Comparison of ENCODE assay signal across 26 cellular contexts in genomic region chr11:2463766-2464277, GRCh38. TPM values are rescaled to one million over a fixed set of nuclear protein-coding genes. Genes with fewer than 3 reads are reported as not detected.
DNase-seq lines count a peak whose midpoint lies in the region; ATAC-seq, FAIRE-seq and TF ChIP-seq lines count a peak whose summit lies in the region.
"Had no signal": no experiment of that assay in that cellular context is flagged by ENCODE, and none has a peak within 500 bp of the region (broad histone marks: within the 10 kb centered on the region; RNA-seq: fewer than 3 reads in every experiment).

No MANE protein-coding gene starts in this region.

- CTCF ChIA-PET in HepG2 (lab: Yijun Ruan, JAX; ENCODE audit: low intra/inter-chr PET ratio, low total read pairs) = no interaction called here

- H3K27me3 ChIP-seq in HepG2 (ENCODE audit: control insufficient read depth in 1 of 2, insufficient read depth in 2 of 2, low read length in 2 of 2) (peaks cover 18 to 87% of the 10 kb centered on the region in 2 experiments), right lobe of liver (no peaks in the 10 kb centered on the region), left ventricle myocardium inferior (ENCODE audit: low read depth) (no peaks in the 10 kb centered on the region), esophagus squamous epithelium (no peaks in the 10 kb centered on the region)
- H3K27me3 ChIP-seq: breast epithelium had no signal

- no peaks in the 10 kb centered on the region for H4K20me1 ChIP-seq in HepG2 (ENCODE audit: insufficient read depth, low read length)

- DNase-seq in HepG2 (ENCODE audit: low spot score) = no peak
- DNase-seq in right lobe of liver = no peak
- DNase-seq in left ventricle myocardium inferior = no peak
- peak; percentile 8 for DNase-seq in omental fat pad (ENCODE audit: low spot score)
- DNase-seq in HT-29 (ENCODE audit: low spot score) = no peak
- no peak for DNase-seq in esophagus squamous epithelium (lab: John Stamatoyannopoulos, UW)
- DNase-seq: activated CD4-positive, alpha-beta T cell treated with anti-CD3 and anti-CD28 coated beads, Interleukin-2, amount 50 U/mL, for 4 hours; activated naive CD8-positive, alpha-beta T cell treated with anti-CD3 and anti-CD28 coated beads, Interleukin-2, amount 50 U/mL, for 24 hours; activated T-cell treated with anti-CD3 and anti-CD28 coated beads, Interleukin-2, amount 50 U/mL, for 4 hours; HCEC 1CT; Karpas-422; NCI-H1048; NCI-H2081 treated with DMSO at 0.1 percent for 48 hours; NCI-H524; psoas muscle; T-helper 1 cell had no signal

- H3K4me1 ChIP-seq in HepG2 (ENCODE audit: insufficient read depth, low read length) (peaks cover 21% of the 10 kb centered on the region), right lobe of liver (no peaks in the 10 kb centered on the region), left ventricle myocardium inferior (peaks cover 76% of the 10 kb centered on the region), esophagus squamous epithelium (peaks cover 0 to 12% (median 0%) of the 10 kb centered on the region in 3 donors)
- H3K4me1 ChIP-seq: breast epithelium, psoas muscle, tibial artery had no signal

- FAIRE-seq in HepG2 (lab: Jason Lieb, UNC) = no peak
- FAIRE-seq: GM19239 had no signal

- H3K79me2 ChIP-seq in HepG2 (ENCODE audit: insufficient read depth, low read length) = no peaks in the 10 kb centered on the region

- H3K4me3 ChIP-seq in HepG2 (replicated peaks in 1 of 3; ENCODE audit: insufficient read depth in 1 of 3, low read depth in 2 of 3, low read length in 3 of 3) (no peak overlapping the region), right lobe of liver (no peak overlapping the region), left ventricle myocardium inferior (peak overlapping the region; percentile 47), esophagus squamous epithelium (no peak overlapping the region)
- H3K4me3 ChIP-seq: breast epithelium, dorsolateral prefrontal cortex, psoas muscle, tibial artery had no signal

- H2AFZ ChIP-seq in HepG2 (ENCODE audit: low read length) = no peak overlapping the region

- no peak for TF ChIP-seq RAD21 in HepG2 (CRISPR knock-in tag; IDR thresholded peaks at IDR 0.05)

- H3K36me3 ChIP-seq in HepG2 (replicated peaks in 1 of 2; ENCODE audit: control insufficient read depth in 1 of 2, insufficient read depth in 2 of 2, low read length in 2 of 2) (no peaks in the 10 kb centered on the region), right lobe of liver (no peaks in the 10 kb centered on the region), left ventricle myocardium inferior (no peaks in the 10 kb centered on the region), esophagus squamous epithelium (no peaks in the 10 kb centered on the region)
- H3K36me3 ChIP-seq: breast epithelium, tibial artery had no signal

- no peaks in the 10 kb centered on the region for H3K9me3 ChIP-seq in HepG2 (ENCODE audit: low read length)
- H3K9me3 ChIP-seq in right lobe of liver = no peaks in the 10 kb centered on the region
- no peaks in the 10 kb centered on the region for H3K9me3 ChIP-seq in left ventricle myocardium inferior (replicated peaks)
- no peaks in the 10 kb centered on the region for H3K9me3 ChIP-seq in esophagus squamous epithelium
- H3K9me3 ChIP-seq: breast epithelium, psoas muscle, tibial artery had no signal

- no peak for TF ChIP-seq POLR2A in HepG2 (IDR thresholded peaks at IDR 0.05; ENCODE audit: insufficient read depth in 1 of 2, low read depth in 2 of 2, low read length in 2 of 2)
- no peak for TF ChIP-seq POLR2A in right lobe of liver (IDR thresholded peaks at IDR 0.05)
- no peak for TF ChIP-seq POLR2A in esophagus squamous epithelium (IDR thresholded peaks at IDR 0.05)

- intact Hi-C loops in HepG2 (cut with micrococcal nuclease; ENCODE audit: unreplicated experiment) = no loop called here
- intact Hi-C loops in right lobe of liver (cut with DNase I) = no loop called here
- intact Hi-C loops in left ventricle myocardium inferior (cut with micrococcal nuclease) = no loop called here
- intact Hi-C loops in esophagus squamous epithelium (cut with DNase I) = no loop called here

- no peak for ATAC-seq in HepG2
- ATAC-seq in right lobe of liver = no peak
- no peak for ATAC-seq in omental fat pad (ENCODE audit: low FRiP score)
- no peak for ATAC-seq in HG02571 (IDR thresholded peaks at IDR 0.05; ENCODE audit: unreplicated experiment)
- no peak for ATAC-seq in GM18861 (IDR thresholded peaks at IDR 0.05; ENCODE audit: unreplicated experiment)
- ATAC-seq: activated naive CD8-positive, alpha-beta T cell treated with anti-CD3 and anti-CD28 coated beads, Interleukin-2, amount 50 U/mL, for 24 hours; esophagus mucosa; natural killer cell treated with Interleukin-12 subunit alpha and Interleukin-12 subunit beta and Interleukin-15 and Interleukin-18, amount 100 ng/mL, for 72 hours; psoas muscle had no signal

- WGBS in HepG2 (ENCODE audit: low lambda C conversion rate) = 49% methylated on average over 20 of the region's 26 CpGs
- WGBS in right lobe of liver (ENCODE audit: insufficient coverage, low coverage, low lambda C conversion rate, missing lambda C conversion rate) = 80% methylated on average over 16 of the region's 26 CpGs
- WGBS in esophagus squamous epithelium, 2 donors = 90 to 92% methylated on average over 11 to 13 of the region's 26 CpGs

- no peak overlapping the region for H3K9ac ChIP-seq in HepG2 (ENCODE audit: insufficient read depth, low read depth, low read length)

- POLR2A ChIA-PET in HepG2 (lab: Yijun Ruan, JAX) = no interaction called here

- TF ChIP-seq EP300 in HepG2 (IDR thresholded peaks at IDR 0.05; ENCODE audit: low read depth in 2 of 2, low read length in 2 of 2) = no peak
- TF ChIP-seq EP300 in HepG2 (CRISPR knock-in tag; IDR thresholded peaks at IDR 0.05; ENCODE audit: borderline replicate concordance) = no peak

- BruUV-seq in HepG2 (replicated peaks; lab: Mats Ljungman, UMichigan) = no TSS peak

- in situ Hi-C loops in HepG2 (cut with HindIII; ENCODE audit: extremely low pct_ligation_motif_present, low pct_unique_long_range_greater_than_20kb) = no loop called here

- TF ChIP-seq CTCF in HepG2 (CRISPR knock-in tag; IDR thresholded peaks at IDR 0.05) (no peak), right lobe of liver (IDR thresholded peaks at IDR 0.05) (no peak), left ventricle myocardium inferior (IDR thresholded peaks at IDR 0.05; ENCODE audit: borderline replicate concordance) (no peak), omental fat pad (IDR thresholded peaks at IDR 0.05) (no peak), esophagus squamous epithelium (IDR thresholded peaks at IDR 0.05) (no peak)

- no peak overlapping the region for H3K27ac ChIP-seq in HepG2 (ENCODE audit: extremely low read length, insufficient read depth, low read length)
- no peak overlapping the region for H3K27ac ChIP-seq in right lobe of liver
- H3K27ac ChIP-seq in left ventricle myocardium inferior (replicated peaks) = peak overlapping the region; percentile 94
- no peak overlapping the region for H3K27ac ChIP-seq in esophagus squamous epithelium
- H3K27ac ChIP-seq: breast epithelium, dorsolateral prefrontal cortex, psoas muscle, tibial artery had no signal

- H3K4me2 ChIP-seq in HepG2 (ENCODE audit: low read depth, low read length) = 0 out of 2 replicates have a peak overlapping the region, but pooled peaks have one; percentile 42

RNA-seq across cellular contexts. Expression of gene KCNQ1, which starts 19.0 kb away (rescaled TPM):
- total RNA-seq in HepG2 (2016; rRNA removed; fragmentation: Illumina TruSeq; extraction: Trizol) (0.02 TPM in 1 of 2 replicates, not detected in the other), right lobe of liver (1 to 10 TPM in 4 of 6 experiments, under 1 TPM in 2; 0.61 to 2.4 (median 1.8) TPM), left ventricle myocardium inferior (41.8 TPM), omental fat pad (1 to 10 TPM; 4.5 to 5.9 (median 5.2) TPM), esophagus squamous epithelium (1 to 10 TPM in 1 of 4 donors, under 1 TPM in 3; 0.61 to 3.1 (median 0.72) TPM)
- not detected in 2 replicates for total RNA-seq in HepG2 (2016; cell fraction: cytosol; rRNA removed; fragmentation: Illumina TruSeq; extraction: Trizol; ENCODE audit: low read depth)
- total RNA-seq in HepG2 (2016; cell fraction: insoluble cytoplasmic fraction; rRNA removed; fragmentation: Illumina TruSeq; extraction: Trizol) = not detected in 2 replicates
- total RNA-seq in HepG2 (2016; cell fraction: membrane; rRNA removed; fragmentation: Illumina TruSeq; extraction: Trizol) = not detected in 2 replicates
- not detected in 2 replicates for total RNA-seq in HepG2 (2016; cell fraction: nucleus; rRNA removed; fragmentation: Illumina TruSeq; extraction: Trizol)
- 0.08 and 0.13 TPM in 2 replicates for polyA plus RNA-seq in HepG2 (2011; rRNA removed)
- 0.01 TPM in 1 of 2 replicates, not detected in the other for polyA plus RNA-seq in HepG2 (2011; cell fraction: cytosol; rRNA removed)
- 0.09 TPM in 1 of 2 replicates, not detected in the other for polyA plus RNA-seq in HepG2 (2011; cell fraction: nucleus; rRNA removed)
- not detected in 2 replicates for polyA plus RNA-seq in HepG2 (2012)
- polyA plus RNA-seq in HepG2 (2016; cell fraction: cytosol; fragmentation: Illumina TruSeq; extraction: Trizol; ENCODE audit: low read depth) = not detected in 2 replicates
- not detected in 2 replicates for polyA plus RNA-seq in HepG2 (2016; cell fraction: insoluble cytoplasmic fraction; fragmentation: Illumina TruSeq; extraction: Trizol; ENCODE audit: low read depth)
- not detected in 2 replicates for polyA plus RNA-seq in HepG2 (2016; cell fraction: membrane; fragmentation: Illumina TruSeq; extraction: Trizol; ENCODE audit: low read depth)
- not detected in 2 replicates for polyA plus RNA-seq in HepG2 (2016; cell fraction: nucleus; fragmentation: Illumina TruSeq; extraction: Trizol; ENCODE audit: insufficient read depth, low read depth)
- 0.06 and 1.8 TPM in 2 replicates for polyA minus RNA-seq in HepG2 (2011; rRNA and poly(A)+ RNA removed; ENCODE audit: low replicate concordance)
- not detected in 2 replicates for polyA minus RNA-seq in HepG2 (2011; cell fraction: cytosol; rRNA and poly(A)+ RNA removed)
- polyA minus RNA-seq in HepG2 (2011; cell fraction: nucleus; rRNA and poly(A)+ RNA removed) = 0.26 TPM in 1 of 2 replicates, not detected in the other
- total RNA-seq in HT-29 (2014; rRNA removed; shearing (Covaris generic)) = 9.2 and 9.9 TPM in 2 replicates
- polyA plus RNA-seq: AG04450 had no signal

RNA-seq across cellular contexts. Expression of gene TRPM5, which starts 19.5 kb away (rescaled TPM):
- not detected in 2 replicates for total RNA-seq in HepG2 (2016; rRNA removed; fragmentation: Illumina TruSeq; extraction: Trizol)
- not detected in 2 replicates for total RNA-seq in HepG2 (2016; cell fraction: cytosol; rRNA removed; fragmentation: Illumina TruSeq; extraction: Trizol; ENCODE audit: low read depth)
- total RNA-seq in HepG2 (2016; cell fraction: insoluble cytoplasmic fraction; rRNA removed; fragmentation: Illumina TruSeq; extraction: Trizol) = not detected in 2 replicates
- not detected in 2 replicates for total RNA-seq in HepG2 (2016; cell fraction: membrane; rRNA removed; fragmentation: Illumina TruSeq; extraction: Trizol)
- total RNA-seq in HepG2 (2016; cell fraction: nucleus; rRNA removed; fragmentation: Illumina TruSeq; extraction: Trizol) = not detected in 2 replicates
- 0.05 and 0.12 TPM in 2 replicates for polyA plus RNA-seq in HepG2 (2011; rRNA removed)
- polyA plus RNA-seq in HepG2 (2011; cell fraction: cytosol; rRNA removed) = 0.01 and 0.05 TPM in 2 replicates
- 0.69 and 1.1 TPM in 2 replicates for polyA plus RNA-seq in HepG2 (2011; cell fraction: nucleus; rRNA removed)
- polyA plus RNA-seq in HepG2 (2012) = 0.08 and 0.16 TPM in 2 replicates
- polyA plus RNA-seq in HepG2 (2016; cell fraction: cytosol; fragmentation: Illumina TruSeq; extraction: Trizol; ENCODE audit: low read depth) = not detected in 2 replicates
- polyA plus RNA-seq in HepG2 (2016; cell fraction: insoluble cytoplasmic fraction; fragmentation: Illumina TruSeq; extraction: Trizol; ENCODE audit: low read depth) = not detected in 2 replicates
- not detected in 2 replicates for polyA plus RNA-seq in HepG2 (2016; cell fraction: membrane; fragmentation: Illumina TruSeq; extraction: Trizol; ENCODE audit: low read depth)
- not detected in 2 replicates for polyA plus RNA-seq in HepG2 (2016; cell fraction: nucleus; fragmentation: Illumina TruSeq; extraction: Trizol; ENCODE audit: insufficient read depth, low read depth)
- polyA minus RNA-seq in HepG2 (2011; rRNA and poly(A)+ RNA removed; ENCODE audit: low replicate concordance) = 0.05 and 0.06 TPM in 2 replicates
- polyA minus RNA-seq in HepG2 (2011; cell fraction: cytosol; rRNA and poly(A)+ RNA removed) = not detected in 2 replicates
- 0.13 and 0.25 TPM in 2 replicates for polyA minus RNA-seq in HepG2 (2011; cell fraction: nucleus; rRNA and poly(A)+ RNA removed)
- total RNA-seq in right lobe of liver = not detected
- not detected for total RNA-seq in left ventricle myocardium inferior
- total RNA-seq in omental fat pad = under 1 TPM in 1 of 4 donors, not detected in 3; 0.63 TPM
- 1.7 and 1.8 TPM in 2 replicates for total RNA-seq in HT-29 (2014; rRNA removed; shearing (Covaris generic))
- not detected for total RNA-seq in esophagus squamous epithelium
- total RNA-seq: activated T-cell treated with anti-CD3 and anti-CD28 coated beads, Interleukin-2, amount 50 U/mL, for 4 hours; breast epithelium; esophagus mucosa; glomerular endothelial cell; natural killer cell treated with Interleukin-12 subunit alpha and Interleukin-12 subunit beta and Interleukin-15 and Interleukin-18, amount 100 ng/mL, for 72 hours; psoas muscle had no signal
- polyA plus RNA-seq: AG04450, psoas muscle had no signal
